Comparison of ENCODE assay signal across 1 cellular context in the genomic region with DNA sequence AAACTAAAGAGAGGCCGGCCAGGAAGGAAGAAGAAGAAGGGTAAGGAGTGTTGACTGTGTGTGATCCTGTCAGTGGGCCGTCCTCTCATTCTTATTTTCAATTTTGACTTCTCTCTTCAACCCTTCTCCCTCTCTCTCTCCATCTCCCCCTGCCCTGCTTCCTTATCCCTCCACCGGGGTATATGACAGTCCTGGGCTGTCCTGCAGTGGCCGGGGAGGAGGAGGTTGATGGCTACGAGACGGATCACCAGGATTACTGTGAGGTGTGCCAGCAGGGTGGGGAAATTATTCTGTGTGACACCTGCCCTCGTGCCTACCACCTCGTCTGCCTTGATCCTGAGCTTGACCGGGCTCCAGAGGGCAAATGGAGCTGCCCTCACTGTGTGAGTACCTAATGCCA.
TF ChIP-seq lines count a peak whose summit lies in the region.

No MANE protein-coding gene starts in this region.

TF ChIP-seq in HEK293, 187 proteins besides CTCF, POLR2A, EP300 and RAD21:
- TF ChIP-seq ZNF423 (tag by site-specific recombination; IDR thresholded peaks at IDR 0.05), result no peak
- TF ChIP-seq, protein P1, sequence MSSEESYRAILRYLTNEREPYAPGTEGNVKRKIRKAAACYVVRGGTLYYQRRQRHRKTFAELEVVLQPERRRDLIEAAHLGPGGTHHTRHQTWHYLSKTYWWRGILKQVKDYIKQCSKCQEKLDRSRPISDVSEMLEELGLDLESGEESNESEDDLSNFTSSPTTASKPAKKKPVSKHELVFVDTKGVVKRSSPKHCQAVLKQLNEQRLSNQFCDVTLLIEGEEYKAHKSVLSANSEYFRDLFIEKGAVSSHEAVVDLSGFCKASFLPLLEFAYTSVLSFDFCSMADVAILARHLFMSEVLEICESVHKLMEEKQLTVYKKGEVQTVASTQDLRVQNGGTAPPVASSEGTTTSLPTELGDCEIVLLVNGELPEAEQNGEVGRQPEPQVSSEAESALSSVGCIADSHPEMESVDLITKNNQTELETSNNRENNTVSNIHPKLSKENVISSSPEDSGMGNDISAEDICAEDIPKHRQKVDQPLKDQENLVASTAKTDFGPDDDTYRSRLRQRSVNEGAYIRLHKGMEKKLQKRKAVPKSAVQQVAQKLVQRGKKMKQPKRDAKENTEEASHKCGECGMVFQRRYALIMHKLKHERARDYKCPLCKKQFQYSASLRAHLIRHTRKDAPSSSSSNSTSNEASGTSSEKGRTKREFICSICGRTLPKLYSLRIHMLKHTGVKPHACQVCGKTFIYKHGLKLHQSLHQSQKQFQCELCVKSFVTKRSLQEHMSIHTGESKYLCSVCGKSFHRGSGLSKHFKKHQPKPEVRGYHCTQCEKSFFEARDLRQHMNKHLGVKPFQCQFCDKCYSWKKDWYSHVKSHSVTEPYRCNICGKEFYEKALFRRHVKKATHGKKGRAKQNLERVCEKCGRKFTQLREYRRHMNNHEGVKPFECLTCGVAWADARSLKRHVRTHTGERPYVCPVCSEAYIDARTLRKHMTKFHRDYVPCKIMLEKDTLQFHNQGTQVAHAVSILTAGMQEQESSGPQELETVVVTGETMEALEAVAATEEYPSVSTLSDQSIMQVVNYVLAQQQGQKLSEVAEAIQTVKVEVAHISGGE (tag by site-specific recombination; conservative IDR thresholded peaks at IDR 0.05; ENCODE audit: low read depth), result 0 out of 2 replicates have a peak, but pooled peaks have one; percentile 14
